In genomic region chr7:77698042-77698625, GRCh38 we compare ENCODE assay signal across 8 cellular contexts. TPM values are rescaled to one million over a fixed set of nuclear protein-coding genes. Genes with fewer than 3 reads are reported as not detected.
A peak's percentile ranks its signal among the peaks of the same experiment; 100 is the strongest.
DNase-seq lines count a peak whose midpoint lies in the region; ATAC-seq, FAIRE-seq and TF ChIP-seq lines count a peak whose summit lies in the region.

No MANE protein-coding gene starts in this region.

- H3K27ac ChIP-seq in PC-3 (ENCODE audit: low read length): no peak overlapping the region
- no peak overlapping the region for H3K27ac ChIP-seq in endodermal cell (ENCODE audit: low read depth, low read length)

- peak overlapping the region; percentile 86 for H3K4me2 ChIP-seq in PC-3 (ENCODE audit: low read length)

- H3K4me3 ChIP-seq in PC-3 (ENCODE audit: low read length): peak overlapping the region; percentile 86
- H3K4me3 ChIP-seq in endodermal cell (ENCODE audit: low read length): peak overlapping the region; percentile 92

- DNase-seq in GM12892 (ENCODE audit: insufficient read length) (no peak), PC-3 (no peak), endodermal cell (no peak), progenitor cell of endocrine pancreas (ENCODE audit: low spot score, unreplicated experiment) (no peak), kidney tubule cell (ENCODE audit: low spot score) (no peak), HuH-7.5 (ENCODE audit: low spot score) (no peak), EL (no peak)

- peak; percentile 51 for FAIRE-seq in GM12892 (lab: Jason Lieb, UNC)

- CTCF ChIA-PET in PC-3 (lab: Charles Lee): interaction anchor here (0.7 to 1.1 kb wide), 2 partner anchors 40 to 42 kb away, joined by 3 to 4 read pairs; no protein-coding TSS in a partner anchor

- H3K9ac ChIP-seq in PC-3 (ENCODE audit: low read length): peak overlapping the region; percentile 95
- peak overlapping the region; percentile 82 for H3K9ac ChIP-seq in endodermal cell (ENCODE audit: extremely low read depth, low read length, poor library complexity, severe bottlenecking)

- H3K9me3 Mint-ChIP-seq in endodermal cell (no peaks in the 10 kb centered on the region), progenitor cell of endocrine pancreas (ENCODE audit: low read depth) (no peaks in the 10 kb centered on the region)

- ATAC-seq in PC-3 (no peak), HG02938 (IDR thresholded peaks at IDR 0.05; ENCODE audit: unreplicated experiment) (no peak)

- no peaks in the 10 kb centered on the region for H3K9me2 ChIP-seq in PC-3 (replicated peaks; ENCODE audit: low read length)

- no peak for TF ChIP-seq POLR2A in GM12892 (IDR thresholded peaks at IDR 0.05; ENCODE audit: low read depth, low read length)

- H3K27ac Mint-ChIP-seq in endodermal cell: no peak overlapping the region
- peak overlapping the region; percentile 96 for H3K27ac Mint-ChIP-seq in progenitor cell of endocrine pancreas

- H3K27me3 ChIP-seq in PC-3 (ENCODE audit: low read length) (no peaks in the 10 kb centered on the region), endodermal cell (ENCODE audit: control insufficient read depth, insufficient read depth, low read length, poor library complexity, severe bottlenecking) (no peaks in the 10 kb centered on the region)

- H3K36me3 ChIP-seq in PC-3 (ENCODE audit: low read depth, low read length) (no peaks in the 10 kb centered on the region), endodermal cell (ENCODE audit: control insufficient read depth, insufficient read depth, low read length) (peaks cover 4% of the 10 kb centered on the region)

- no peak overlapping the region for H2AFZ ChIP-seq in PC-3 (ENCODE audit: low read length)

- POLR2A ChIA-PET in PC-3 (lab: Charles Lee; ENCODE audit: unreplicated experiment): no interaction called here

- H3K9me3 ChIP-seq in PC-3 (ENCODE audit: low read length): no peaks in the 10 kb centered on the region
- no peaks in the 10 kb centered on the region for H3K9me3 ChIP-seq in endodermal cell (ENCODE audit: control insufficient read depth, low read length)

- H4K20me1 ChIP-seq in PC-3 (ENCODE audit: low read length): peaks cover 17% of the 10 kb centered on the region

- peaks cover 12% of the 10 kb centered on the region for H3K36me3 Mint-ChIP-seq in endodermal cell (ENCODE audit: low read depth)
- H3K36me3 Mint-ChIP-seq in progenitor cell of endocrine pancreas (ENCODE audit: insufficient read depth): peaks cover 6% of the 10 kb centered on the region

- intact Hi-C loops in PC-3 (cut with micrococcal nuclease): loop anchor here (2.0 to 5.0 kb wide), 2 partner anchors 39 to 41 kb away; no protein-coding TSS in a partner anchor

- BruUV-seq in PC-3 (replicated peaks; lab: Mats Ljungman, UMichigan): no TSS peak

- H3K4me1 ChIP-seq in PC-3 (ENCODE audit: insufficient read depth, low read length) (peaks cover 24% of the 10 kb centered on the region), endodermal cell (ENCODE audit: control insufficient read depth, insufficient read depth, low read length) (peaks cover 8% of the 10 kb centered on the region)

- TF ChIP-seq CTCF in PC-3 (conservative IDR thresholded peaks at IDR 0.05; ENCODE audit: low read depth, low read length): no peak
- TF ChIP-seq CTCF in endodermal cell (conservative IDR thresholded peaks at IDR 0.05): no peak
- TF ChIP-seq CTCF in progenitor cell of endocrine pancreas (IDR thresholded peaks at IDR 0.05; ENCODE audit: unreplicated experiment): no peak

- H3K4me1 Mint-ChIP-seq in endodermal cell: peaks cover 34% of the 10 kb centered on the region
- peaks cover 31% of the 10 kb centered on the region for H3K4me1 Mint-ChIP-seq in progenitor cell of endocrine pancreas (ENCODE audit: low read depth)

- H3F3A ChIP-seq in PC-3 (ENCODE audit: low read length, unreplicated experiment): no peaks in the 10 kb centered on the region

- peaks cover 90% of the 10 kb centered on the region for H3K79me2 ChIP-seq in PC-3 (ENCODE audit: low read length)

- no peaks in the 10 kb centered on the region for H3K27me3 Mint-ChIP-seq in endodermal cell (ENCODE audit: insufficient read depth)
- H3K27me3 Mint-ChIP-seq in progenitor cell of endocrine pancreas: no peaks in the 10 kb centered on the region

- H3K4me3 Mint-ChIP-seq in endodermal cell: peak overlapping the region; percentile 98
- H3K4me3 Mint-ChIP-seq in progenitor cell of endocrine pancreas (ENCODE audit: low read depth): peak overlapping the region; percentile 98

RNA-seq across cellular contexts. Expression of gene RSBN1L, which starts 1.9 kb away (rescaled TPM):
- 13.2 TPM for polyA plus RNA-seq in GM12892 (2012; ENCODE audit: missing spikeins)
- 6.9 and 11.2 TPM in 2 replicates for total RNA-seq in PC-3 (2014; rRNA removed)
- 10 to 100 TPM; 17.6 to 19.9 TPM for total RNA-seq in endodermal cell
- polyA plus RNA-seq in endodermal cell (2013, experiment 1 of 2): 18.2 TPM
- polyA plus RNA-seq in endodermal cell (2013, experiment 2 of 2): 16.0 TPM
- 23.4 and 24.5 TPM in 2 replicates for total RNA-seq in progenitor cell of endocrine pancreas
